In genomic region chr16:56608043-56608875, GRCh38 we compare ENCODE assay signal across 8 cellular contexts. TPM values are rescaled to one million over a fixed set of nuclear protein-coding genes. Genes with fewer than 3 reads are reported as not detected.
DNase-seq lines count a peak whose midpoint lies in the region; ATAC-seq and TF ChIP-seq lines count a peak whose summit lies in the region.

Gene MT2A, plus strand, starts transcription at chr16:56608584. Its CDS starts 72 bp downstream, at chr16:56608656.

- peak; percentile 82 for ATAC-seq in HG03439 (IDR thresholded peaks at IDR 0.05; ENCODE audit: unreplicated experiment)
- ATAC-seq in left colon: peak; percentile 89

- H3K27ac ChIP-seq in cingulate gyrus (ENCODE audit: low read depth, low read length): peak within 1 kb of the TSS; percentile 97

- peak within 1 kb of the TSS; percentile 63 for H3K4me3 ChIP-seq in BE2C (ENCODE audit: low read depth, low read length)

- no peaks in the 10 kb centered on the region for H3K9me3 ChIP-seq in BE2C

- no peak for TF ChIP-seq CTCF in BE2C (IDR thresholded peaks at IDR 0.05; ENCODE audit: low read depth, low read length)

- intact Hi-C loops in left colon (cut with DNase I, micrococcal nuclease): no loop called here

- peak; percentile 96 for DNase-seq in BE2C
- DNase-seq in GM19238 (ENCODE audit: insufficient read length, low spot score): peak; percentile 92
- DNase-seq in NCI-H510A (lab: John Stamatoyannopoulos, UW): peak; percentile 92
- peak; percentile 95 for DNase-seq in activated CD4-positive, alpha-beta T cell treated with anti-CD3 and anti-CD28 coated beads for 48 hours
- DNase-seq in left colon: peak; percentile 95 to 97
- peak; percentile 93 for DNase-seq in stimulated activated CD4-positive, alpha-beta T cell treated with anti-CD3 and anti-CD28 coated beads, Interleukin-1b, Interleukin-23, amount 100 ng/mL, for 48 hours

- H3K4me1 ChIP-seq in BE2C: peaks cover 3% of the 10 kb centered on the region; the same call in 1 of the 2 replicates

- H3K27me3 ChIP-seq in BE2C: no peaks in the 10 kb centered on the region

- H3K36me3 ChIP-seq in BE2C: no peaks in the 10 kb centered on the region

RNA-seq across cellular contexts. Expression of gene MT2A, which starts in this region (rescaled TPM):
- 30.8 TPM for polyA plus RNA-seq in BE2C (2012; ENCODE audit: insufficient read depth, insufficient read length, low read depth)
- total RNA-seq in left colon: 100 to 1,000 TPM in 1 of 2 donors, 10 to 100 TPM in 1; 78.4 to 287 TPM

Comparison
In these comparisons a context has a peak if more than half of its experiments do, and no peak if none do; other contexts are left out.
1. Peak in every context shown above with its lines: DNase-seq, ATAC-seq, H3K4me3 ChIP-seq and H3K27ac ChIP-seq.